In the genomic region with DNA sequence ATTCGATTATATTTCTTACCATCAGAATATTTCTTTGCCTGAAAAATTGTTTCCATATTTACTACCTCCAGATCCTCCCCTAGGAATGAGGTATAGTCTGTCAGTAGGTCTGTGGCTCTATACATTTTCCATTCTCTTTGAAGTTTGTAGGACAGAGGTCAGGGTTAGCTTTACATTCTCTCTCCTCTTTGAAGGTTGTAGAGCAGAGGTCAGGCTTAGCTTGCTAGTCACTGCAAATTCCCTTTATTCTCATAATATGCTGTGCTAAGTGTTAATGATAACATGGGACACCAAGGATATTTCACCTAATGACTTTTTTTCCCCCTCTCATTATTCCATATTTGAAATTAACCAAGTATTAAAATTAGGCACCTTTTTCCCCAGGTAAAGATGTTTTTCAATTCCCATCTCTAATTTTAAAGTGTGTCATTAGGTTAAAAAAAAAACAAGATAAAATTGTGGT, we compare ENCODE assay signal across 23 cellular contexts.
"Had no signal": no experiment of that assay in that cellular context is flagged by ENCODE, and none has a peak within 500 bp of the region (broad histone marks: within the 10 kb centered on the region; RNA-seq: fewer than 3 reads in every experiment).

No MANE protein-coding gene starts in this region.

- DNase-seq: dermis blood vessel endothelial cell; dorsolateral prefrontal cortex; effector CD4-positive, alpha-beta T cell; effector memory CD4-positive, alpha-beta T cell; foreskin keratinocyte; head of caudate nucleus; heart right ventricle; hippocampal formation; left cardiac atrium; left lung; left ventricle myocardium superior; lower lobe of right lung; mesenchymal stem cell; mucosa of descending colon had no signal

- H3K4me3 Mint-ChIP-seq: mesothelial cell of epicardium had no signal

- H3K9me3 ChIP-seq: esophagus muscularis mucosa, gastroesophageal sphincter, heart right ventricle, left lung, lower lobe of right lung, mucosa of descending colon had no signal

- H3K27me3 ChIP-seq: dorsolateral prefrontal cortex, esophagus muscularis mucosa, foreskin keratinocyte, gastroesophageal sphincter, heart right ventricle, left lung had no signal

- H3K36me3 ChIP-seq: esophagus muscularis mucosa, gastroesophageal sphincter, heart right ventricle, left lung, lower lobe of right lung had no signal

- FAIRE-seq: colon, endothelial cell of umbilical vein, frontal cortex, islet of Langerhans, keratinocyte had no signal

- ATAC-seq: foreskin keratinocyte, gastroesophageal sphincter, heart right ventricle, left cardiac atrium, left lung, left ventricle myocardium superior, lower lobe of right lung, mucosa of descending colon had no signal

- H3K27ac Mint-ChIP-seq: mesothelial cell of epicardium had no signal

- H3K4me3 ChIP-seq: coronary artery, dorsolateral prefrontal cortex, esophagus muscularis mucosa, gastroesophageal sphincter, heart right ventricle, left lung, lower lobe of right lung, mucosa of descending colon had no signal

- H3K27ac ChIP-seq: coronary artery, dorsolateral prefrontal cortex, esophagus muscularis mucosa, foreskin keratinocyte, gastroesophageal sphincter, heart right ventricle, left lung, lower lobe of right lung had no signal

- H3K4me1 ChIP-seq: esophagus muscularis mucosa, gastroesophageal sphincter, heart right ventricle, left lung, lower lobe of right lung had no signal

- H3K36me3 Mint-ChIP-seq: mesothelial cell of epicardium had no signal
